Comparison of ENCODE assay signal across 16 cellular contexts in genomic region chr9:83971485-83971884, GRCh38.
"Had no signal": no experiment of that assay in that cellular context is flagged by ENCODE, and none has a peak within 500 bp of the region (broad histone marks: within the 10 kb centered on the region; RNA-seq: fewer than 3 reads in every experiment).

No MANE protein-coding gene starts in this region.

- H3K27ac ChIP-seq: brain microvascular endothelial cell, parathyroid adenoma had no signal

- H3K27me3 Mint-ChIP-seq: activated B cell treated with CpG ODN at 0.5 μM for 24 hours; stimulated activated memory B cell treated with anti-CD40 and anti-IgM and Interleukin-4, amounts not matched to agents 10 μg/mL and 1 μg/mL and 100 μg/mL, for 72 hours had no signal

- H3K9me3 Mint-ChIP-seq: activated B cell treated with CpG ODN at 0.5 μM for 24 hours; activated naive CD4-positive, alpha-beta T cell treated with anti-CD3 and anti-CD28 coated beads, Interleukin-2, amount 50 U/mL, for 72 hours; activated T-helper 2 cell treated with anti-CD3 and anti-CD28 coated beads, Interferon-gamma antibody, Interleukin-2, Interleukin-4, amounts not matched to agents 10 μg/mL and 5 μg/mL and 100 μg/mL, durations not matched to agents 14 hours and 24 hours and 36 hours; stimulated activated memory B cell treated with anti-CD40 and anti-IgM and Interleukin-4, amounts not matched to agents 10 μg/mL and 1 μg/mL and 100 μg/mL, for 72 hours; T-helper 1 cell treated with Interleukin-12 subunit alpha and Interleukin-12 subunit beta and Interleukin-4 antibody, amounts not matched to agents 30 μg/mL and 1 μg/mL, for 36 hours had no signal

- H3K4me1 ChIP-seq: parathyroid adenoma had no signal

- ATAC-seq: activated naive CD4-positive, alpha-beta T cell treated with anti-CD3 and anti-CD28 coated beads, Interleukin-2, amount 50 U/mL, for 72 hours; left lobe of liver; stimulated activated memory B cell treated with anti-CD40 and anti-IgM and Interleukin-4, amounts not matched to agents 10 μg/mL and 1 μg/mL and 100 μg/mL, for 72 hours had no signal

- H3K9ac ChIP-seq: parathyroid adenoma had no signal

- H3K27ac Mint-ChIP-seq: activated T-helper 2 cell treated with anti-CD3 and anti-CD28 coated beads, Interferon-gamma antibody, Interleukin-2, Interleukin-4, amounts not matched to agents 10 μg/mL and 5 μg/mL and 100 μg/mL, durations not matched to agents 14 hours and 24 hours and 36 hours; stimulated activated memory B cell treated with anti-CD40 and anti-IgM and Interleukin-4, amounts not matched to agents 10 μg/mL and 1 μg/mL and 100 μg/mL, for 72 hours; T-helper 1 cell treated with Interleukin-12 subunit alpha and Interleukin-12 subunit beta and Interleukin-4 antibody, amounts not matched to agents 30 μg/mL and 1 μg/mL, for 36 hours had no signal

- FAIRE-seq: keratinocyte had no signal

- H3K4me3 Mint-ChIP-seq: activated B cell treated with CpG ODN at 0.5 μM for 24 hours; stimulated activated memory B cell treated with anti-CD40 and anti-IgM and Interleukin-4, amounts not matched to agents 10 μg/mL and 1 μg/mL and 100 μg/mL, for 72 hours; T-helper 1 cell treated with Interleukin-12 subunit alpha and Interleukin-12 subunit beta and Interleukin-4 antibody, amounts not matched to agents 30 μg/mL and 1 μg/mL, for 36 hours had no signal

- H3K27me3 ChIP-seq: brain microvascular endothelial cell, neutrophil had no signal

- DNase-seq: activated B cell treated with CpG ODN at 0.5 μM for 24 hours; activated CD4-positive, alpha-beta T cell treated with anti-CD3 and anti-CD28 coated beads for 48 hours; activated T-cell treated with anti-CD3 and anti-CD28 coated beads for 4 hours; brain microvascular endothelial cell; effector CD8-positive, alpha-beta T cell; foreskin fibroblast; hippocampal formation; trophoblast cell had no signal

- H2AFZ ChIP-seq: parathyroid adenoma had no signal
